In the genomic region with DNA sequence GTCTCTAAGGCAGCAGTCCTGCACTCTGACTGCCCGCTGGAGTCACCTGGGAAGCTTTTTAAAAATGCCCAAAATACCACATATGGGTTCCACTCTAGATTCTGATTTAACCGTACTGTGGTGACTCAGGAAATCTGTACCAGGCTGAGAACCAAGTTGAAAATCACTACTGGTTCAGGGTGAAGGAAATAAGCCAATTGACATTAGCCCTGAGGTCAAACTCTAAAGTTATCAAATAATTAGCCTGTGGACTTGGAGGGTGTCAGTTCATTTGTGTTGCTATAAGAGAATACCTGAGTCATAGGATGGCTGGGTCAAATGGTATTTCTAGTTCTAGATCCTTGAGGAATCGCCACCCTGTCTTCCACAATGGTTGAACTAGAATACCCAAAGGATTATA, we compare ENCODE assay signal across 19 cellular contexts.
DNase-seq lines count a peak whose midpoint lies in the region; ATAC-seq and TF ChIP-seq lines count a peak whose summit lies in the region.
"Had no signal": no experiment of that assay in that cellular context is flagged by ENCODE, and none has a peak within 500 bp of the region (broad histone marks: within the 10 kb centered on the region; RNA-seq: fewer than 3 reads in every experiment).

No MANE protein-coding gene starts in this region.

- H3K36me3 Mint-ChIP-seq in nephron progenitor cell (ENCODE audit: low read depth) = peaks cover 6% of the 10 kb centered on the region
- H3K36me3 Mint-ChIP-seq: CD4-positive, CD25-positive, alpha-beta regulatory T cell; CD8-positive, alpha-beta T cell had no signal

- peaks cover 64% of the 10 kb centered on the region for H3K4me1 Mint-ChIP-seq in nephron progenitor cell
- H3K4me1 Mint-ChIP-seq: CD4-positive, CD25-positive, alpha-beta regulatory T cell had no signal

- DNase-seq in M059J (ENCODE audit: low read depth) (peak; percentile 64), left colon (no peak), nephron progenitor cell (no peak), lower leg skin (ENCODE audit: low spot score in 2 of 2) (no peak), psoas muscle (no peak), adrenal gland (no peak)
- DNase-seq: Caco-2; CD4-positive, CD25-positive, alpha-beta regulatory T cell; CD8-positive, alpha-beta T cell; DMS153; DND-41; GOT3; HFFc6 had no signal

- H3K36me3 ChIP-seq in psoas muscle (ENCODE audit: insufficient read depth in 1 of 2, low read depth in 1 of 2) (no peaks in the 10 kb centered on the region), adrenal gland (replicated peaks in 1 of 2) (no peaks in the 10 kb centered on the region)
- H3K36me3 ChIP-seq: HAP-1 had no signal

- whole genome bisulfite sequencing in lower leg skin, 2 donors = 85 to 90% methylated on average over 3 of the region's 3 CpGs
- 91 to 98% (median 97%) methylated on average over 3 of the region's 3 CpGs for WGBS in psoas muscle, 3 donors
- 95 to 100% (median 97%) methylated on average over 3 of the region's 3 CpGs for WGBS in adrenal gland, 4 donors

- no peak overlapping the region for H3K4me3 Mint-ChIP-seq in nephron progenitor cell
- H3K4me3 Mint-ChIP-seq: B cell; CD4-positive, CD25-positive, alpha-beta regulatory T cell; CD8-positive, alpha-beta T cell; HFFc6 had no signal

- H3K27me3 Mint-ChIP-seq in nephron progenitor cell (ENCODE audit: low read depth, poor library complexity) = no peaks in the 10 kb centered on the region
- H3K27me3 Mint-ChIP-seq: B cell had no signal

- peak overlapping the region; percentile 28 for H3K27ac ChIP-seq in VCaP
- H3K27ac ChIP-seq in psoas muscle = no peak overlapping the region
- no peak overlapping the region for H3K27ac ChIP-seq in adrenal gland
- H3K27ac ChIP-seq: BLaER1, C4-2B had no signal

- intact Hi-C loops in left colon (cut with DNase I, micrococcal nuclease) = no loop called here
- intact Hi-C loops in lower leg skin (cut with DNase I; ENCODE audit: low total_unique reads) = no loop called here
- intact Hi-C loops in psoas muscle (cut with DNase I) = no loop called here
- intact Hi-C loops in adrenal gland (cut with DNase I) = no loop called here

- H3K27me3 ChIP-seq in psoas muscle (ENCODE audit: insufficient read depth in 3 of 3, low read length in 2 of 3) (no peaks in the 10 kb centered on the region), adrenal gland (no peaks in the 10 kb centered on the region)
- H3K27me3 ChIP-seq: BLaER1 had no signal

- H3K4me1 ChIP-seq in psoas muscle = no peaks in the 10 kb centered on the region
- peaks cover 3 to 4% of the 10 kb centered on the region in 2 donors for H3K4me1 ChIP-seq in adrenal gland (replicated peaks in 1 of 2)
- H3K4me1 ChIP-seq: Caco-2, HAP-1 had no signal

- ATAC-seq in left colon (peak; percentile 63), HG03521 (IDR thresholded peaks at IDR 0.05; ENCODE audit: unreplicated experiment) (no peak), psoas muscle (no peak)
- ATAC-seq: CD8-positive, alpha-beta T cell had no signal

- H3K27ac Mint-ChIP-seq in nephron progenitor cell = peak overlapping the region; percentile 62
- H3K27ac Mint-ChIP-seq: B cell; CD4-positive, CD25-positive, alpha-beta regulatory T cell; CD8-positive, alpha-beta T cell; HFFc6 had no signal

- no peak overlapping the region for H3K4me3 ChIP-seq in lower leg skin (ENCODE audit: low read depth, poor library complexity, severe bottlenecking)
- no peak overlapping the region for H3K4me3 ChIP-seq in psoas muscle
- H3K4me3 ChIP-seq in adrenal gland = no peak overlapping the region
- H3K4me3 ChIP-seq: BLaER1, HAP-1 had no signal

- no peaks in the 10 kb centered on the region for H3K9me3 Mint-ChIP-seq in nephron progenitor cell
- H3K9me3 Mint-ChIP-seq: CD8-positive, alpha-beta T cell; HFFc6 had no signal

- TF ChIP-seq POLR2A in lower leg skin (IDR thresholded peaks at IDR 0.05) (no peak), adrenal gland (IDR thresholded peaks at IDR 0.05) (no peak)

- H3K9me3 ChIP-seq in psoas muscle = no peaks in the 10 kb centered on the region
- no peaks in the 10 kb centered on the region for H3K9me3 ChIP-seq in adrenal gland (replicated peaks in 1 of 3)
- H3K9me3 ChIP-seq: BLaER1, Caco-2, HAP-1 had no signal

- TF ChIP-seq CTCF in VCaP (conservative IDR thresholded peaks at IDR 0.05) (no peak), nephron progenitor cell (IDR thresholded peaks at IDR 0.05) (no peak), lower leg skin (IDR thresholded peaks at IDR 0.05) (no peak), psoas muscle (IDR thresholded peaks at IDR 0.05) (no peak), adrenal gland (IDR thresholded peaks at IDR 0.05) (no peak)
